15 cellular contexts compared by ENCODE assay signal in genomic region chr15:71296032-71296686, GRCh38.
A peak's percentile ranks its signal among the peaks of the same experiment; 100 is the strongest.
DNase-seq lines count a peak whose midpoint lies in the region; ATAC-seq and TF ChIP-seq lines count a peak whose summit lies in the region.
"Had no signal": no experiment of that assay in that cellular context is flagged by ENCODE, and none has a peak within 500 bp of the region (broad histone marks: within the 10 kb centered on the region; RNA-seq: fewer than 3 reads in every experiment).

No MANE protein-coding gene starts in this region.

- no peak for ATAC-seq in naive thymus-derived CD8-positive, alpha-beta T cell
- ATAC-seq: Right ventricle myocardium inferior had no signal

- H4K20me1 ChIP-seq in SK-N-SH (ENCODE audit: insufficient read depth) (no peaks in the 10 kb centered on the region), fibroblast of lung (ENCODE audit: control insufficient read depth, extremely low read depth, insufficient read depth, low read length) (no peaks in the 10 kb centered on the region)

- H3K4me1 ChIP-seq in SK-N-SH (ENCODE audit: control insufficient read depth in 1 of 2, insufficient read depth in 2 of 2, low read depth in 1 of 2, low read length in 1 of 2) = peaks cover 12 to 36% of the 10 kb centered on the region in 2 experiments
- H3K4me1 ChIP-seq in fibroblast of lung (ENCODE audit: control insufficient read depth, extremely low read depth, insufficient read depth, low read length) = peaks cover 22% of the 10 kb centered on the region

- H3K27me3 Mint-ChIP-seq in naive thymus-derived CD8-positive, alpha-beta T cell = peaks cover 1 to 25% (median 7%) of the 10 kb centered on the region in 5 donors

- peaks cover 33% of the 10 kb centered on the region for H3F3A ChIP-seq in SK-N-SH (replicated peaks; ENCODE audit: insufficient read depth)

- no peaks in the 10 kb centered on the region for H3K9me2 ChIP-seq in SK-N-SH

- DNase-seq in ELR (ENCODE audit: low read depth) = peak; percentile 93
- no peak for DNase-seq in SK-N-SH
- peak; percentile 89 to 91 for DNase-seq in fibroblast of lung (ENCODE audit: low read depth in 2 of 2)
- peak; percentile 37 for DNase-seq in pulmonary artery endothelial cell (ENCODE audit: low read depth, low spot score)
- DNase-seq in medulla oblongata (ENCODE audit: extremely low spot score) = no peak
- DNase-seq in KG1 (lab: John Stamatoyannopoulos, UW) = no peak
- DNase-seq in naive thymus-derived CD8-positive, alpha-beta T cell = no peak
- DNase-seq in NCI-H446 (lab: John Stamatoyannopoulos, UW) = no peak
- DNase-seq: activated CD4-positive, alpha-beta T cell treated with anti-CD3 and anti-CD28 coated beads for 48 hours; Caco-2; NCI-H2081 had no signal

- peak overlapping the region; percentile 25 for H3K4me2 ChIP-seq in SK-N-SH
- H3K4me2 ChIP-seq in fibroblast of lung (ENCODE audit: extremely low read depth, insufficient read depth, low read length) = peak overlapping the region; percentile 41

- H3K9me3 ChIP-seq in SK-N-SH = no peaks in the 10 kb centered on the region
- H3K9me3 ChIP-seq in fibroblast of lung (ENCODE audit: control insufficient read depth, insufficient read depth, low read depth, low read length) = no peaks in the 10 kb centered on the region
- H3K9me3 ChIP-seq: adrenal gland, Caco-2, gastroesophageal sphincter had no signal

- peaks cover 0 to 6% of the 10 kb centered on the region in 2 experiments for H3K36me3 ChIP-seq in SK-N-SH (replicated peaks in 1 of 2; ENCODE audit: control insufficient read depth in 1 of 2, insufficient read depth in 2 of 2, low read length in 1 of 2)
- no peaks in the 10 kb centered on the region for H3K36me3 ChIP-seq in fibroblast of lung (ENCODE audit: control insufficient read depth, insufficient read depth, low read length)
- H3K36me3 ChIP-seq: adrenal gland, gastroesophageal sphincter had no signal

- H3K36me3 Mint-ChIP-seq in naive thymus-derived CD8-positive, alpha-beta T cell = peaks cover 0 to 8% (median 0%) of the 10 kb centered on the region in 3 donors
- H3K36me3 Mint-ChIP-seq: IgD-negative memory B cell had no signal

- TF ChIP-seq RAD21 in SK-N-SH (IDR thresholded peaks at IDR 0.05; ENCODE audit: low read length) = no peak

- peak in 1 of 2 experiments; percentile 64; a peak in 1 of 4 replicates for TF ChIP-seq EP300 in SK-N-SH (IDR thresholded peaks at IDR 0.05; ENCODE audit: borderline replicate concordance in 1 of 2, low read depth in 1 of 2, low read length in 1 of 2)

- H3K27ac Mint-ChIP-seq in naive thymus-derived CD8-positive, alpha-beta T cell = no peak overlapping the region
- H3K27ac Mint-ChIP-seq: IgD-negative memory B cell had no signal

- POLR2A ChIA-PET in SK-N-SH (lab: Yijun Ruan, JAX) = no interaction called here
- POLR2A ChIA-PET in naive thymus-derived CD8-positive, alpha-beta T cell (lab: Charles Lee) = no interaction called here

- H3K4me3 ChIP-seq in SK-N-SH (ENCODE audit: low read depth in 2 of 2, low read length in 1 of 2) = no peak overlapping the region
- no peak overlapping the region for H3K4me3 ChIP-seq in fibroblast of lung (replicated peaks in 1 of 4; ENCODE audit: control extremely low read depth in 1 of 4, insufficient read depth in 1 of 4, low read depth in 3 of 4, low read length in 4 of 4)
- H3K4me3 ChIP-seq: adrenal gland, gastroesophageal sphincter had no signal

- peaks cover 9 to 14% (median 13%) of the 10 kb centered on the region in 4 donors for H3K4me1 Mint-ChIP-seq in naive thymus-derived CD8-positive, alpha-beta T cell
- H3K4me1 Mint-ChIP-seq: IgD-negative memory B cell had no signal

- H3K4me3 Mint-ChIP-seq in naive thymus-derived CD8-positive, alpha-beta T cell = no peak overlapping the region
- H3K4me3 Mint-ChIP-seq: IgD-negative memory B cell had no signal

- CTCF ChIA-PET in SK-N-SH (lab: Yijun Ruan, JAX) = no interaction called here

- 49% methylated on average over 10 of the region's 10 CpGs for WGBS in SK-N-SH (ENCODE audit: low lambda C conversion rate)

- H3K79me2 ChIP-seq in SK-N-SH (ENCODE audit: insufficient read depth) (peaks cover 16% of the 10 kb centered on the region; the same call in 1 of the 2 replicates), fibroblast of lung (ENCODE audit: control insufficient read depth, insufficient read depth, low read length) (no peaks in the 10 kb centered on the region)

- H3K27ac ChIP-seq in SK-N-SH (ENCODE audit: low read depth in 2 of 2, low read length in 1 of 2) (peak overlapping the region; percentile 87 to 98; a peak in 3 of 4 replicates), fibroblast of lung (ENCODE audit: insufficient read depth, low read length) (peak overlapping the region; percentile 96)

- TF ChIP-seq CTCF in SK-N-SH (IDR thresholded peaks at IDR 0.05) (no peak), fibroblast of lung (conservative IDR thresholded peaks at IDR 0.05 in 1 of 2, IDR thresholded peaks at IDR 0.05 in 1 of 2; ENCODE audit: low read depth in 1 of 2, low read length in 2 of 2) (no peak)

- H2AFZ ChIP-seq in SK-N-SH (ENCODE audit: low read depth) = no peak overlapping the region
- no peak overlapping the region for H2AFZ ChIP-seq in fibroblast of lung (ENCODE audit: low read length)

- H3K27me3 ChIP-seq in SK-N-SH (ENCODE audit: insufficient read depth) = no peaks in the 10 kb centered on the region
- H3K27me3 ChIP-seq in fibroblast of lung (ENCODE audit: control insufficient read depth, insufficient read depth, low read length) = no peaks in the 10 kb centered on the region
- H3K27me3 ChIP-seq: adrenal gland, gastroesophageal sphincter had no signal

- peaks cover 0 to 9% (median 2%) of the 10 kb centered on the region in 9 donors for H3K9me3 Mint-ChIP-seq in naive thymus-derived CD8-positive, alpha-beta T cell
- H3K9me3 Mint-ChIP-seq: IgD-negative memory B cell had no signal

- H3K9ac ChIP-seq in SK-N-SH (peak overlapping the region; percentile 26; the same call in 1 of the 2 replicates), fibroblast of lung (ENCODE audit: insufficient read depth, low read length) (no peak overlapping the region)

TF ChIP-seq in SK-N-SH, 30 proteins besides CTCF, POLR2A, EP300 and RAD21 (continues in another document):
- TF ChIP-seq NFIC (IDR thresholded peaks at IDR 0.05; ENCODE audit: borderline replicate concordance) (0 out of 2 replicates have a peak, but pooled peaks have one; percentile 30), REST (IDR thresholded peaks at IDR 0.05; ENCODE audit: low read depth, low read length) (no peak), TCF12 (IDR thresholded peaks at IDR 0.05) (peak; percentile 61), MAX (IDR thresholded peaks at IDR 0.05; ENCODE audit: low read depth) (no peak), RFX5 (IDR thresholded peaks at IDR 0.05; ENCODE audit: low read length) (no peak), FOSL2 (IDR thresholded peaks at IDR 0.05; ENCODE audit: borderline replicate concordance, low read depth) (peak; percentile 86; the same call in 1 of the 2 replicates), SIN3A (IDR thresholded peaks at IDR 0.05; ENCODE audit: borderline replicate concordance, low read depth, low read length) (0 out of 2 replicates have a peak, but pooled peaks have one; percentile 26), FOXM1 (IDR thresholded peaks at IDR 0.05; ENCODE audit: low read depth) (no peak), ZBTB33 (IDR thresholded peaks at IDR 0.05; ENCODE audit: borderline replicate concordance, low read depth) (no peak), ELF1 (IDR thresholded peaks at IDR 0.05) (no peak), GATA2 (CRISPR knock-in tag; IDR thresholded peaks at IDR 0.05) (no peak)

Comparison
In these comparisons a context has a peak if more than half of its experiments do, and no peak if none do; other contexts are left out.
1. DNase-seq: peak in ELR (single experiment), fibroblast of lung (2 of 2) and pulmonary artery endothelial cell (single experiment); none in SK-N-SH (single experiment), medulla oblongata (single experiment), KG1 (single experiment), naive thymus-derived CD8-positive, alpha-beta T cell (0 of 10) and NCI-H446 (0 of 2).